In the genomic region with DNA sequence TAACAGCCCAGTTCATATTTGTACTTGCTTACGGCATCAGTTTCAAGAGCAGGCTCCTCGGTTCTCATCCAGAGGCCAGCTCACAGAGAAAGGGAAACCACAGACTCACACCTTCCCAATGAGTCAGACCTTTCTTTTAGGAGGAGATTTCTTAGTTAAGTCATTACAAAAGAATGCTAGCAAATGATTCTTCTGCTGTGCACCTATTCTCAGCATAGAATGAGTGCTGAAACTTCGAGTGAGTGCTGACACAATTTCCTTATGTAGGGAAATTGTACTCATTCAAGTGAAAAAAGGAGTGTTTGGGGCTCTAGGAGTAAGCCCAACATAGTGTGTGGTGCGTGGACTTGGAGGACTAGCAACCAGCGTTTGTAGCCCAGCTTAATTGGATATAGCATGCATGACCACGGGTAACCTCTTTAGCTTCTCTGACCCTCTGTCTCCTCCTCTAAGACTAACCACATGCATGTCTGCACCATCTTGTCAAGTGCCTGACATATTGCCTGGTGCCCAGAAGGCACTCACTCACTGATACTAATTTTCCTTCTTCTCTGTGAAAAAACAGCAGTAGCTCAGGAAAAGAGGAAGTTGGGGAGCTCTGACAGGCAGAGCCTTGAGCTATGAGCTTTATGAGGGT, we compare ENCODE assay signal across 8 cellular contexts.
DNase-seq lines count a peak whose midpoint lies in the region; TF ChIP-seq lines count a peak whose summit lies in the region.

No MANE protein-coding gene starts in this region.

- H3K4me1 ChIP-seq in left ventricle myocardium inferior (peaks cover 63% of the 10 kb centered on the region), ovary (ENCODE audit: insufficient read depth) (no peaks in the 10 kb centered on the region)

- peak overlapping the region; percentile 76 for H3K27ac ChIP-seq in left ventricle myocardium inferior (replicated peaks)
- no peak overlapping the region for H3K27ac ChIP-seq in caudate nucleus (ENCODE audit: low read depth, low read length)
- H3K27ac ChIP-seq in ovary, result no peak overlapping the region

- TF ChIP-seq CTCF in GM12865 (IDR thresholded peaks at IDR 0.05; ENCODE audit: insufficient read depth, low read depth, low read length, missing control alignments) (no peak), left ventricle myocardium inferior (IDR thresholded peaks at IDR 0.05; ENCODE audit: borderline replicate concordance) (no peak), ovary (IDR thresholded peaks at IDR 0.05) (no peak)

- peaks cover 5% of the 10 kb centered on the region for H3K36me3 ChIP-seq in left ventricle myocardium inferior
- no peaks in the 10 kb centered on the region for H3K36me3 ChIP-seq in ovary

- intact Hi-C loops in left ventricle myocardium inferior (cut with micrococcal nuclease), result no loop called here
- intact Hi-C loops in ovary (cut with DNase I), result no loop called here

- DNase-seq in GM12865 (ENCODE audit: low read depth), result peak; percentile 93
- DNase-seq in H4 (ENCODE audit: low spot score), result peak; percentile 92
- peak; percentile 77 for DNase-seq in LoVo (ENCODE audit: low spot score)
- DNase-seq in activated T-cell treated with anti-CD3 and anti-CD28 coated beads for 48 hours (ENCODE audit: low read depth), result peak; percentile 39
- no peak for DNase-seq in left ventricle myocardium inferior
- peak; percentile 22 for DNase-seq in stimulated activated CD8-positive, alpha-beta memory T cell treated with anti-CD3 and anti-CD28 coated beads, Interleukin-4, amount 100 ng/mL, for 24 hours (ENCODE audit: low read depth)
- DNase-seq in caudate nucleus (lab: John Stamatoyannopoulos, UW), result no peak
- DNase-seq in ovary, result no peak

- 47 to 61% (median 52%) methylated on average over 6 of the region's 6 CpGs for WGBS in ovary, 3 donors

- peak overlapping the region; percentile 72 for H3K4me3 ChIP-seq in GM12865 (ENCODE audit: low read depth, low read length)
- H3K4me3 ChIP-seq in left ventricle myocardium inferior, result no peak overlapping the region
- H3K4me3 ChIP-seq in ovary, result no peak overlapping the region

- H3K9me3 ChIP-seq in left ventricle myocardium inferior (replicated peaks), result no peaks in the 10 kb centered on the region
- no peaks in the 10 kb centered on the region for H3K9me3 ChIP-seq in ovary

- no peaks in the 10 kb centered on the region for H3K27me3 ChIP-seq in left ventricle myocardium inferior (ENCODE audit: low read depth)
- no peaks in the 10 kb centered on the region for H3K27me3 ChIP-seq in ovary

- no peak for TF ChIP-seq POLR2A in ovary (IDR thresholded peaks at IDR 0.05)

- no peak for TF ChIP-seq EP300 in ovary (IDR thresholded peaks at IDR 0.05)

Comparison
In these comparisons a context has a peak if more than half of its experiments do, and no peak if none do; other contexts are left out.
1. DNase-seq: peak in GM12865 (single experiment), H4 (single experiment), LoVo (single experiment), activated T-cell treated with anti-CD3 and anti-CD28 coated beads for 48 hours (single experiment) and stimulated activated CD8-positive, alpha-beta memory T cell treated with anti-CD3 and anti-CD28 coated beads, Interleukin-4, amount 100 ng/mL, for 24 hours (single experiment); none in left ventricle myocardium inferior (single experiment), caudate nucleus (0 of 61) and ovary (0 of 5).